In genomic region chr22:24969588-24970301, GRCh38 we compare ENCODE assay signal across 2 cellular contexts.
TF ChIP-seq lines count a peak whose summit lies in the region.

No MANE protein-coding gene starts in this region.

TF ChIP-seq in PFSK-1, 5 proteins besides CTCF, POLR2A, EP300 and RAD21:
- TF ChIP-seq POLR2AphosphoS5 (IDR thresholded peaks at IDR 0.05; ENCODE audit: low read depth, low read length) (no peak), SIN3A (IDR thresholded peaks at IDR 0.05; ENCODE audit: borderline replicate concordance, insufficient read depth, low read length) (peak; percentile 25; the same call in 1 of the 2 replicates), TAF1 (IDR thresholded peaks at IDR 0.05; ENCODE audit: borderline replicate concordance, insufficient read depth, low read length) (no peak), REST (IDR thresholded peaks at IDR 0.05; ENCODE audit: insufficient read depth in 1 of 2, low read depth in 2 of 2, low read length in 2 of 2) (peak in 1 of 2 experiments; percentile 17; a peak in 1 of 4 replicates)

TF ChIP-seq in endothelial cell of umbilical vein, 7 proteins besides CTCF, POLR2A, EP300 and RAD21:
- TF ChIP-seq, protein P1, sequence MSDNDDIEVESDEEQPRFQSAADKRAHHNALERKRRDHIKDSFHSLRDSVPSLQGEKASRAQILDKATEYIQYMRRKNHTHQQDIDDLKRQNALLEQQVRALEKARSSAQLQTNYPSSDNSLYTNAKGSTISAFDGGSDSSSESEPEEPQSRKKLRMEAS (IDR thresholded peaks at IDR 0.05; ENCODE audit: insufficient read depth, insufficient read length), result no peak
- TF ChIP-seq JUN (IDR thresholded peaks at IDR 0.05; ENCODE audit: borderline replicate concordance, insufficient read depth, insufficient read length, low read depth), result peak; percentile 13
- TF ChIP-seq POLR2AphosphoS5 (IDR thresholded peaks at IDR 0.05; ENCODE audit: insufficient read depth, low read depth, low read length), result peak; percentile 52
- TF ChIP-seq GATA2 (IDR thresholded peaks at IDR 0.05; ENCODE audit: insufficient read depth, insufficient read length, low read depth, low read length), result peak; percentile 98
